ENCODE assay signal across 27 cellular contexts in genomic region chr4:4721636-4722035, GRCh38.
"Had no signal": no experiment of that assay in that cellular context is flagged by ENCODE, and none has a peak within 500 bp of the region (broad histone marks: within the 10 kb centered on the region; RNA-seq: fewer than 3 reads in every experiment).

No MANE protein-coding gene starts in this region.

- H3K36me3 ChIP-seq: left lung, neural progenitor cell, neutrophil, ovary, right atrium auricular region, right lobe of liver, thyroid gland, transverse colon, upper lobe of left lung, vagina had no signal

- ATAC-seq: left colon; left lung; natural killer cell; right lobe of liver; stimulated activated naive B cell treated with anti-CD40 and anti-IgM and Interleukin-4, amounts not matched to agents 10 μg/mL and 1 μg/mL and 100 μg/mL, for 72 hours; stimulated activated naive CD8-positive, alpha-beta T cell treated with anti-CD3 and anti-CD28 coated beads, Interleukin-15, Interleukin-2, amounts not matched to agents 100 U/mL and 50 U/mL, for 24 hours had no signal

- H3K9me3 ChIP-seq: neutrophil, right lobe of liver, testis, thyroid gland, vagina had no signal

- H3K27ac ChIP-seq: left lung, neural progenitor cell, neutrophil, ovary, right atrium auricular region, right lobe of liver, stomach, testis, thyroid gland, transverse colon, upper lobe of left lung, vagina had no signal

- H3K4me3 ChIP-seq: left lung, lung, neural progenitor cell, ovary, right atrium auricular region, right lobe of liver, smooth muscle cell, stomach, testis, thyroid gland, transverse colon, upper lobe of left lung, vagina had no signal

- DNase-seq: hypothalamus; immature natural killer cell; kidney; left colon; left lung; mesendoderm; naive B cell; natural killer cell; nephron progenitor cell; ovary; right lobe of liver; stimulated activated CD4-positive, alpha-beta T cell treated with anti-CD3 and anti-CD28 coated beads, Interleukin-1b, Interleukin-23, amount 100 ng/mL, for 48 hours; stimulated activated CD4-positive, alpha-beta T cell treated with anti-CD3 and anti-CD28 coated beads, Interleukin-4, amount 100 ng/mL, for 1 hour; stimulated activated naive B cell treated with anti-CD40 and anti-IgM and Interleukin-4, amounts not matched to agents 10 μg/mL and 1 μg/mL and 100 μg/mL, for 72 hours; stimulated activated naive CD8-positive, alpha-beta T cell treated with anti-CD3 and anti-CD28 coated beads, Interleukin-15, Interleukin-2, amounts not matched to agents 100 U/mL and 50 U/mL, for 24 hours; stomach; testis; thyroid gland; transverse colon; upper lobe of left lung had no signal

- H3K27me3 ChIP-seq: left lung, neural progenitor cell, neutrophil, ovary, right atrium auricular region, right lobe of liver, stomach, testis, thyroid gland, transverse colon, upper lobe of left lung, vagina had no signal

- H3K4me1 ChIP-seq: left lung, neural progenitor cell, right atrium auricular region, right lobe of liver, stomach, testis, thyroid gland, transverse colon, upper lobe of left lung had no signal

- FAIRE-seq: islet of Langerhans, kidney had no signal
